In genomic region chr19:7679771-7680605, GRCh38 we compare ENCODE assay signal across 8 cellular contexts.
DNase-seq lines count a peak whose midpoint lies in the region; ATAC-seq and TF ChIP-seq lines count a peak whose summit lies in the region.

No MANE protein-coding gene starts in this region.

- H3K27ac ChIP-seq in RWPE2 (ENCODE audit: poor library complexity, severe bottlenecking): no peak overlapping the region

- peak; percentile 5 for ATAC-seq in GM18873 (IDR thresholded peaks at IDR 0.05; ENCODE audit: low FRiP score, unreplicated experiment)
- no peak for ATAC-seq in RWPE2 (ENCODE audit: low read depth)

- H3K4me3 ChIP-seq in RWPE2 (ENCODE audit: severe bottlenecking): peak overlapping the region; percentile 84
- H3K4me3 ChIP-seq in fibroblast of mammary gland (ENCODE audit: control insufficient read depth, low read depth, low read length): peak overlapping the region; percentile 21
- peak overlapping the region; percentile 87 for H3K4me3 ChIP-seq in retinal pigment epithelial cell (ENCODE audit: low read length)

- H3K27me3 ChIP-seq in RWPE2 (ENCODE audit: insufficient read depth, poor library complexity, severe bottlenecking): no peaks in the 10 kb centered on the region

- no peak for TF ChIP-seq CTCF in RWPE2 (IDR thresholded peaks at IDR 0.05; ENCODE audit: poor library complexity, severe bottlenecking)
- TF ChIP-seq CTCF in fibroblast of mammary gland (conservative IDR thresholded peaks at IDR 0.05; ENCODE audit: control insufficient read depth, insufficient read depth, low read depth, low read length): no peak
- TF ChIP-seq CTCF in retinal pigment epithelial cell (conservative IDR thresholded peaks at IDR 0.05; ENCODE audit: low read depth, low read length): no peak

- no peaks in the 10 kb centered on the region for H3K4me1 ChIP-seq in RWPE2 (ENCODE audit: insufficient read depth, poor library complexity, severe bottlenecking)

- H3K9me3 ChIP-seq in RWPE2 (ENCODE audit: severe bottlenecking): no peaks in the 10 kb centered on the region

- H3K36me3 ChIP-seq in RWPE2 (ENCODE audit: low read depth): peaks cover 12% of the 10 kb centered on the region

- no peak for DNase-seq in RWPE2 (ENCODE audit: low spot score)
- no peak for DNase-seq in fibroblast of mammary gland (ENCODE audit: low read depth)
- no peak for DNase-seq in retinal pigment epithelial cell (ENCODE audit: low read depth)
- DNase-seq in AG08395 (ENCODE audit: low spot score): no peak
- DNase-seq in NCI-H510A treated with DMSO at 0.1 percent for 48 hours (lab: John Stamatoyannopoulos, UW): no peak
- no peak for DNase-seq in NCI-H1417 treated with DMSO at 0.1 percent for 48 hours (lab: John Stamatoyannopoulos, UW)
- DNase-seq in Kasumi-1 (lab: John Stamatoyannopoulos, UW): no peak

Comparison
In these comparisons a context has a peak if more than half of its experiments do, and no peak if none do; other contexts are left out.
1. H3K4me3 ChIP-seq: peak in every context shown above with its lines; median percentile 87 in retinal pigment epithelial cell; 84 in RWPE2; 21 in fibroblast of mammary gland.